16 cellular contexts compared by ENCODE assay signal in the genomic region with DNA sequence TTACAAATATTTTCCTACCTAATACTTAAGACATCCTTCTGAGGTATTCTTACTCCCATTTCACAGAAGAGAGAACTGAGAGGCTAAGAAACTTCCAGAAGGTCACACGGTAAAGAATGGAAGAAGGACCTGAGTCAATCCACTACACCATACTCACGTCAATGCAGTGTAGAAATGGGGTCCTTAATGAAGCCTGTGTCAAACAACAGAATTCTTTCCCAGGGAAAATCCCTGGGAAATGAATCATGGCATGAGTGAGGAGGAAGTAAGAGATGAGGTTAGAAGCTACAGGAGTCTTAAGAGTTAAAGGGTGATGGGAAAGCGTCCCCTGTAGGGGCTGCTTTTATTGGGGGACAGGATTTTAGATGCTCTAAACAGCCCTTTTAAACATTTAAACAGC.
"Had no signal": no experiment of that assay in that cellular context is flagged by ENCODE, and none has a peak within 500 bp of the region (broad histone marks: within the 10 kb centered on the region; RNA-seq: fewer than 3 reads in every experiment).

No MANE protein-coding gene starts in this region.

- ATAC-seq: left lung; stimulated activated naive B cell treated with anti-CD40 and anti-IgM and Interleukin-4, amounts not matched to agents 10 μg/mL and 1 μg/mL and 100 μg/mL, for 72 hours; upper lobe of right lung had no signal

- H3K4me1 Mint-ChIP-seq: stimulated activated naive B cell treated with anti-CD40 and anti-IgM and Interleukin-4, amounts not matched to agents 10 μg/mL and 1 μg/mL and 100 μg/mL, for 72 hours had no signal

- H3K4me1 ChIP-seq: left lung, upper lobe of right lung had no signal

- H3K4me3 Mint-ChIP-seq: activated CD4-positive, alpha-beta memory T cell treated with anti-CD3 and anti-CD28 coated beads, Interleukin-2, amount 10 ng/mL, durations not matched to agents 7 days and 5 days; activated naive CD8-positive, alpha-beta T cell treated with anti-CD3 and anti-CD28 coated beads, Interleukin-2, amount 10 ng/mL, durations not matched to agents 7 days and 5 days; nephron progenitor cell; stimulated activated naive B cell treated with anti-CD40 and anti-IgM and Interleukin-4, amounts not matched to agents 10 μg/mL and 1 μg/mL and 100 μg/mL, for 72 hours had no signal

- H3K9me3 Mint-ChIP-seq: activated CD4-positive, alpha-beta memory T cell treated with anti-CD3 and anti-CD28 coated beads, Interleukin-2, amount 10 ng/mL, durations not matched to agents 7 days and 5 days; activated naive CD8-positive, alpha-beta T cell treated with anti-CD3 and anti-CD28 coated beads, Interleukin-2, amount 10 ng/mL, durations not matched to agents 7 days and 5 days; activated T-helper 2 cell treated with anti-CD3 and anti-CD28 coated beads, Interferon-gamma antibody, Interleukin-2, Interleukin-4, amounts not matched to agents 10 μg/mL and 5 μg/mL and 100 μg/mL, durations not matched to agents 14 hours and 24 hours and 36 hours; nephron progenitor cell had no signal

- H3K4me3 ChIP-seq: left lung, upper lobe of right lung had no signal

- DNase-seq: activated CD4-positive, alpha-beta memory T cell treated with anti-CD3 and anti-CD28 coated beads, Interleukin-2, amount 10 ng/mL, durations not matched to agents 7 days and 5 days; activated CD4-positive, alpha-beta T cell treated with anti-CD3 and anti-CD28 coated beads for 48 hours; activated CD4-positive, CD25-positive, alpha-beta regulatory T cell; activated naive CD4-positive, alpha-beta T cell treated with Interleukin-2 at 50 U/mL for 16 hours; activated naive CD8-positive, alpha-beta T cell treated with anti-CD3 and anti-CD28 coated beads, Interleukin-2, amount 10 ng/mL, durations not matched to agents 7 days and 5 days; activated T-cell treated with anti-CD3 and anti-CD28 coated beads, Interleukin-2, amount 50 U/mL, for 1 hour; amygdala; kidney; left lung; nephron progenitor cell; posterior cingulate gyrus; stimulated activated naive B cell treated with anti-CD40 and anti-IgM and Interleukin-4, amounts not matched to agents 10 μg/mL and 1 μg/mL and 100 μg/mL, for 72 hours; T-helper 9 cell; upper lobe of right lung had no signal

- H3K27ac ChIP-seq: left lung, upper lobe of right lung had no signal

- H3K36me3 ChIP-seq: left lung, upper lobe of right lung had no signal

- FAIRE-seq: frontal cortex, kidney had no signal

- H3K36me3 Mint-ChIP-seq: activated naive CD8-positive, alpha-beta T cell treated with anti-CD3 and anti-CD28 coated beads, Interleukin-2, amount 10 ng/mL, durations not matched to agents 7 days and 5 days; stimulated activated naive B cell treated with anti-CD40 and anti-IgM and Interleukin-4, amounts not matched to agents 10 μg/mL and 1 μg/mL and 100 μg/mL, for 72 hours had no signal

- H3K9me3 ChIP-seq: left lung, upper lobe of right lung had no signal

- H3K27ac Mint-ChIP-seq: activated CD4-positive, alpha-beta memory T cell treated with anti-CD3 and anti-CD28 coated beads, Interleukin-2, amount 10 ng/mL, durations not matched to agents 7 days and 5 days; activated naive CD8-positive, alpha-beta T cell treated with anti-CD3 and anti-CD28 coated beads, Interleukin-2, amount 10 ng/mL, durations not matched to agents 7 days and 5 days; activated T-helper 2 cell treated with anti-CD3 and anti-CD28 coated beads, Interferon-gamma antibody, Interleukin-2, Interleukin-4, amounts not matched to agents 10 μg/mL and 5 μg/mL and 100 μg/mL, durations not matched to agents 14 hours and 24 hours and 36 hours; nephron progenitor cell; stimulated activated naive B cell treated with anti-CD40 and anti-IgM and Interleukin-4, amounts not matched to agents 10 μg/mL and 1 μg/mL and 100 μg/mL, for 72 hours had no signal
